Comparison of ENCODE assay signal across 27 cellular contexts in genomic region chr12:67637718-67638117, GRCh38.
"Had no signal": no experiment of that assay in that cellular context is flagged by ENCODE, and none has a peak within 500 bp of the region (broad histone marks: within the 10 kb centered on the region; RNA-seq: fewer than 3 reads in every experiment).

No MANE protein-coding gene starts in this region.

- H3K4me2 ChIP-seq: hepatocyte had no signal

- DNase-seq: dermis blood vessel endothelial cell; effector memory CD4-positive, alpha-beta T cell; foreskin keratinocyte; heart left ventricle; kidney glomerular epithelial cell; left colon; left ventricle myocardium superior; lower lobe of right lung; naive thymus-derived CD8-positive, alpha-beta T cell; nephron progenitor cell; nucleus accumbens; posterior cingulate gyrus; psoas muscle; right cardiac atrium; small intestine; stimulated activated CD4-positive, alpha-beta T cell treated with anti-CD3 and anti-CD28 coated beads, Interleukin-15, amount 100 ng/mL, for 24 hours; stimulated activated CD4-positive, alpha-beta T cell treated with anti-CD3 and anti-CD28 coated beads, Interleukin-2, amount 100 ng/mL, for 48 hours; stimulated activated naive B cell treated with anti-CD40 and anti-IgM and Interleukin-4, amounts not matched to agents 10 μg/mL and 1 μg/mL and 100 μg/mL, for 72 hours; upper lobe of left lung had no signal

- H2AFZ ChIP-seq: hepatocyte had no signal

- FAIRE-seq: endothelial cell of umbilical vein, small intestine, urothelium cell line had no signal

- ATAC-seq: foreskin keratinocyte; gastroesophageal sphincter; heart left ventricle; left colon; left ventricle myocardium superior; lower lobe of right lung; naive thymus-derived CD8-positive, alpha-beta T cell; psoas muscle; right cardiac atrium; stimulated activated naive B cell treated with anti-CD40 and anti-IgM and Interleukin-4, amounts not matched to agents 10 μg/mL and 1 μg/mL and 100 μg/mL, for 72 hours had no signal

- H3K79me2 ChIP-seq: hepatocyte had no signal

- H3K9me3 ChIP-seq: esophagus muscularis mucosa, gastroesophageal sphincter, heart left ventricle, lower lobe of right lung, psoas muscle, thoracic aorta, tibial nerve, upper lobe of left lung had no signal

- H3K4me3 ChIP-seq: coronary artery, esophagus muscularis mucosa, gastroesophageal sphincter, heart left ventricle, hepatocyte, lower lobe of right lung, psoas muscle, thoracic aorta, tibial nerve, upper lobe of left lung had no signal

- H3K27ac ChIP-seq: coronary artery, esophagus muscularis mucosa, foreskin keratinocyte, gastroesophageal sphincter, heart left ventricle, hepatocyte, lower lobe of right lung, psoas muscle, thoracic aorta, tibial nerve, upper lobe of left lung had no signal

- H3K27me3 ChIP-seq: esophagus muscularis mucosa, gastroesophageal sphincter, heart left ventricle, hepatocyte, tibial nerve, upper lobe of left lung had no signal

- H3K36me3 ChIP-seq: esophagus muscularis mucosa, gastroesophageal sphincter, heart left ventricle, lower lobe of right lung, thoracic aorta, tibial nerve, upper lobe of left lung had no signal

- H3K4me1 ChIP-seq: foreskin keratinocyte, gastroesophageal sphincter, lower lobe of right lung, psoas muscle had no signal
